Comparison of ENCODE assay signal across 8 cellular contexts in the genomic region with DNA sequence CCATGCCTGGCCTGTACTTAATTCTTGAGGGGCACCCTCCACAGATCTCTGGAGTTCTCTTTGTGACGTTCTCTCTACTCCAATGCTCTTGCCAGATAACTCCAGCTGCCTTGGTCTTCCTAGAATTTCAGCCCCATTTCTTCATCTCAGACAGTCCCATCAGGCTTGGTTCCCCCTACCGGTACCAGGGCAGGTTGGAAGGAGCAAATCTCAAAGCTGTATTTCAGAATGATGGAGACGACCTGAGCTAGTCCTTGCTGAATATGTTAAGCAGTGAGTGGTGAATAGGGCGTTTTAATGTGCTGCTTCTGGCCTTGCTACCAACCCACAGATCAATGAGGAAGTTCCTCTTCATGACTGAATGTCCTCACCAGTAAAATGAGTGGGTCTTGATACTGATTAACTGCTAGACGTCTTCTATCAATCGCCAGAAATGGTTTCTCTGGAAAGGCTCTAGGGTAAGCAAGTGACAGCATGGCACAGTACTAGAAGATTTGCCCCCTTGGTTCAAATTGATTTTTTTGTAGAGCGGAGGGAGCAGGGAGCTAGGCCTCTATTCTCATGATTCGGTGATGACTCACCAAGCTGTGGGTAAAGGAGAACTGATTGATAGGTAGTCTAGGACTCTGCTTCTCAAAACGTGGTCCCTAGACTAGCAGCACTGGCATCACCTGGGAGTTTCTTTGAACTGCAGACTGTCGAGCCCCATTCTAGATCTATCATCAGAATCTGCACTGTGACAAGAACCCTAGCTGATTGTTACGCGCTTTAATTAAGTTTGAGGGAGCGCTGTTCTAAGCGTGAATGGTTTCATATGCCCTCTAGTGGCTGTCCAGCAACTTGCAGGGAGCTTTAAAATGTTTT.
DNase-seq lines count a peak whose midpoint lies in the region; ATAC-seq and TF ChIP-seq lines count a peak whose summit lies in the region.

No MANE protein-coding gene starts in this region.

- CTCF ChIA-PET in OCI-LY7 (lab: Charles Lee; ENCODE audit: unreplicated experiment) = interaction anchor here (0.6 to 1.3 kb wide), 4 partner anchors 9 to 241 kb away, joined by 3 to 4 read pairs (median 4); no protein-coding TSS in a partner anchor

- H2AFZ ChIP-seq in OCI-LY7 (ENCODE audit: low read length) (no peak overlapping the region), osteoblast (ENCODE audit: low read length) (peak overlapping the region; percentile 9)

- H3K27ac Mint-ChIP-seq in activated T-cell treated with anti-CD3 and anti-CD28 coated beads, Interleukin-2, amount 50 U/mL, for 24 hours = no peak overlapping the region

- H3K4me1 ChIP-seq in OCI-LY7 (ENCODE audit: insufficient read depth, low read length, poor library complexity, severe bottlenecking) = no peaks in the 10 kb centered on the region
- H3K4me1 ChIP-seq in foreskin keratinocyte = peaks cover 7% of the 10 kb centered on the region
- peaks cover 7% of the 10 kb centered on the region for H3K4me1 ChIP-seq in osteoblast (ENCODE audit: insufficient read depth, low read length)
- H3K4me1 ChIP-seq in vagina = peaks cover 4% of the 10 kb centered on the region

- H3K27me3 Mint-ChIP-seq in activated T-cell treated with anti-CD3 and anti-CD28 coated beads, Interleukin-2, amount 50 U/mL, for 24 hours = peaks cover 12% of the 10 kb centered on the region

- intact Hi-C loops in OCI-LY7 (cut with micrococcal nuclease; ENCODE audit: unreplicated experiment) (loop anchor here (1.0 to 2.0 kb wide), 2 partner anchors 241 to 426 kb away; no protein-coding TSS in a partner anchor), vagina (cut with DNase I) (loop anchor here (10.0 kb wide), 1 partner anchor 228 kb away; no protein-coding TSS in a partner anchor)

- H3K4me3 ChIP-seq in OCI-LY7 (ENCODE audit: low read depth, low read length, poor library complexity, severe bottlenecking) = no peak overlapping the region
- peak overlapping the region; percentile 52 for H3K4me3 ChIP-seq in osteoblast (ENCODE audit: insufficient read depth, low read length)
- no peak overlapping the region for H3K4me3 ChIP-seq in vagina

- H3K9me3 ChIP-seq in OCI-LY7 (ENCODE audit: low read length) (no peaks in the 10 kb centered on the region), osteoblast (ENCODE audit: low read depth, low read length) (no peaks in the 10 kb centered on the region), vagina (no peaks in the 10 kb centered on the region)

- no TSS peak for BruUV-seq in OCI-LY7 (replicated peaks; lab: Mats Ljungman, UMichigan)

- no peak for TF ChIP-seq POLR2A in vagina (IDR thresholded peaks at IDR 0.05)

- ATAC-seq in HG02938 (IDR thresholded peaks at IDR 0.05; ENCODE audit: unreplicated experiment) = peak; percentile 62
- peak; percentile 95 for ATAC-seq in foreskin keratinocyte

- TF ChIP-seq CTCF in OCI-LY7 (conservative IDR thresholded peaks at IDR 0.05; ENCODE audit: low read length) (peak; percentile 97), foreskin keratinocyte (conservative IDR thresholded peaks at IDR 0.05) (peak; percentile 94), osteoblast (IDR thresholded peaks at IDR 0.05; ENCODE audit: extremely low read depth, low read depth, low read length) (peak; percentile 96), vagina (IDR thresholded peaks at IDR 0.05) (peak; percentile 63 to 80 (median 80))

- H3K4me3 Mint-ChIP-seq in activated T-cell treated with anti-CD3 and anti-CD28 coated beads, Interleukin-2, amount 50 U/mL, for 24 hours = no peak overlapping the region

- DNase-seq in NCI-H1417 (lab: John Stamatoyannopoulos, UW) (peak in 2 of 3 experiments; percentile 39 to 44), NCI-H1417 treated with DMSO at 0.1 percent for 48 hours (lab: John Stamatoyannopoulos, UW) (no peak), OCI-LY7 (ENCODE audit: low spot score) (peak; percentile 60), foreskin keratinocyte (peak; percentile 58 to 81), osteoblast (ENCODE audit: insufficient read length, low spot score, missing footprints) (no peak), vagina (ENCODE audit: extremely low spot score in 2 of 2) (no peak)
- peak; percentile 58 for DNase-seq in activated T-cell treated with anti-CD3 and anti-CD28 coated beads, Interleukin-2, amount 50 U/mL, for 24 hours

- no peak overlapping the region for H3K27ac ChIP-seq in OCI-LY7 (ENCODE audit: low read depth, low read length, poor library complexity, severe bottlenecking)
- H3K27ac ChIP-seq in foreskin keratinocyte = no peak overlapping the region
- peak overlapping the region; percentile 7 for H3K27ac ChIP-seq in osteoblast (ENCODE audit: low read depth, low read length)
- H3K27ac ChIP-seq in vagina = no peak overlapping the region

- no peaks in the 10 kb centered on the region for H3K79me2 ChIP-seq in OCI-LY7 (ENCODE audit: insufficient read depth, low read depth, low read length)
- no peaks in the 10 kb centered on the region for H3K79me2 ChIP-seq in osteoblast (ENCODE audit: insufficient read depth, low read length)

- POLR2A ChIA-PET in OCI-LY7 (lab: Charles Lee) = interaction anchor here (1.0 kb wide), 1 partner anchor 66 kb away, joined by 4 read pairs; no protein-coding TSS in a partner anchor

- H4K20me1 ChIP-seq in OCI-LY7 (ENCODE audit: insufficient read depth, low read length) (no peaks in the 10 kb centered on the region), osteoblast (ENCODE audit: insufficient read depth, low read length) (no peaks in the 10 kb centered on the region)

- H3K27me3 ChIP-seq in foreskin keratinocyte (no peaks in the 10 kb centered on the region), osteoblast (ENCODE audit: insufficient read depth, low read length) (no peaks in the 10 kb centered on the region), vagina (no peaks in the 10 kb centered on the region)

- H3K4me2 ChIP-seq in OCI-LY7 (ENCODE audit: low read length) = no peak overlapping the region
- H3K4me2 ChIP-seq in osteoblast (ENCODE audit: insufficient read depth, low read length) = peak overlapping the region; percentile 80

- H3K4me1 Mint-ChIP-seq in activated T-cell treated with anti-CD3 and anti-CD28 coated beads, Interleukin-2, amount 50 U/mL, for 24 hours (ENCODE audit: low read depth) = peaks cover 10% of the 10 kb centered on the region

- no peaks in the 10 kb centered on the region for H3K9me3 Mint-ChIP-seq in activated T-cell treated with anti-CD3 and anti-CD28 coated beads, Interleukin-2, amount 50 U/mL, for 24 hours

- no peaks in the 10 kb centered on the region for H3K36me3 Mint-ChIP-seq in activated T-cell treated with anti-CD3 and anti-CD28 coated beads, Interleukin-2, amount 50 U/mL, for 24 hours (ENCODE audit: low read depth)

- H3K36me3 ChIP-seq in OCI-LY7 (ENCODE audit: insufficient read depth, low read length) = no peaks in the 10 kb centered on the region
- H3K36me3 ChIP-seq in osteoblast (ENCODE audit: insufficient read depth, low read length) = peaks cover 18% of the 10 kb centered on the region
- peaks cover 0 to 10% of the 10 kb centered on the region in 2 donors for H3K36me3 ChIP-seq in vagina

- H3K9me2 ChIP-seq in OCI-LY7 (ENCODE audit: insufficient read depth, low read length) = no peaks in the 10 kb centered on the region

Comparison
In these comparisons a context has a peak if more than half of its experiments do, and no peak if none do; other contexts are left out.
1. DNase-seq: peak in NCI-H1417 (2 of 3), OCI-LY7 (single experiment), activated T-cell treated with anti-CD3 and anti-CD28 coated beads, Interleukin-2, amount 50 U/mL, for 24 hours (single experiment) and foreskin keratinocyte (2 of 2); none in NCI-H1417 treated with DMSO at 0.1 percent for 48 hours (single experiment), osteoblast (single experiment) and vagina (0 of 2).
2. Peak in every context shown above with its lines, with median percentiles within 50 percentile points of each other: CTCF ChIP-seq.